ENCODE assay signal across 12 cellular contexts in the genomic region with DNA sequence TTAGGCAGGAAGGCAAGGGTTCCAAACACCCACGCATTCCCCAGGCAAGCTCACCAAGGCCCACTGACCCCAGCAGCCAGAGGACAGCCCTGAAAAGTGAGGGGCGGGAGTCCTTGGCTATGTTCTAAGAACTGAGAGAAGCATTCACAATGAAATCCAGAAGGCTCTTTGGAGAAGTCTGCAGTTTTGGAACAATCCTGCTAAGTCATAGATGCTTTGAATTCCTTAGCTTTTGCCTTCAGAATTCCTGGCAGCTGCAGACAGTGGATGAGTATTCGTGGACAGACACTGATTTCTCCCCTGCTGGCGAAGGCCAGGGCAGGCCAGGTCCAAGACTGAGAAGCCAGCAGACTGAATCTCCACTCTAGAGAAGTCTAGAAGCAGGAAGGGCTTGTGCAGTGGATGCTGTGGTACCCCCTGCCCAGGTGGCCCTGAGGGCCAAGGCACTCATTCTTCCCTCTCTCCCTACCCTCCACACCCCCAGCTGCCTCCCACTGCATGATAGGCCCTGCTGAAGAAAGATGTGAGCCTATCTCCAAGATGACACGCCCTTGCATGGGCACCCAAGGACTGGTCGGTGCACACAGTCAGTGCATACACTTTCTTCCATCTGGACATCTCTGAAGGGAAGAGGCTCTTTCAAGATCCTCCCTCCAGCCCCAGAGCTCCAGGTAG.
DNase-seq lines count a peak whose midpoint lies in the region; ATAC-seq and TF ChIP-seq lines count a peak whose summit lies in the region.
"Had no signal": no experiment of that assay in that cellular context is flagged by ENCODE, and none has a peak within 500 bp of the region (broad histone marks: within the 10 kb centered on the region; RNA-seq: fewer than 3 reads in every experiment).

No MANE protein-coding gene starts in this region.

- H3K27ac Mint-ChIP-seq in natural killer cell treated with Interleukin-12 subunit alpha and Interleukin-12 subunit beta and Interleukin-15 and Interleukin-18, amount 100 ng/mL, for 72 hours, result no peak overlapping the region
- no peak overlapping the region for H3K27ac Mint-ChIP-seq in natural killer cell

- TF ChIP-seq CTCF in natural killer cell (IDR thresholded peaks at IDR 0.05) (no peak), lower lobe of right lung (IDR thresholded peaks at IDR 0.05) (no peak), vagina (IDR thresholded peaks at IDR 0.05) (no peak)

- no peak for TF ChIP-seq POLR2A in vagina (IDR thresholded peaks at IDR 0.05)

- peak; percentile 5 for DNase-seq in natural killer cell treated with Interleukin-12 subunit alpha and Interleukin-12 subunit beta and Interleukin-15 and Interleukin-18, amount 100 ng/mL, for 72 hours (ENCODE audit: low spot score)
- no peak for DNase-seq in natural killer cell
- DNase-seq in epithelial cell of prostate (ENCODE audit: low read depth, low spot score), result no peak
- no peak for DNase-seq in lower lobe of right lung
- DNase-seq in vagina (ENCODE audit: extremely low spot score in 2 of 2), result peak in 1 of 2 donors; percentile 86
- DNase-seq in posterior cingulate gyrus, result no peak
- no peak for DNase-seq in NK-92 treated with Interleukin-12 subunit alpha and Interleukin-12 subunit beta, amount 100 ng/mL, for 24 hours (lab: John Stamatoyannopoulos, UW)
- DNase-seq in activated naive CD4-positive, alpha-beta T cell treated with Interleukin-2 at 50 U/mL for 16 hours, result no peak
- DNase-seq: hippocampal formation, MM.1S, upper lobe of left lung had no signal

- H3K36me3 ChIP-seq in lower lobe of right lung, result no peaks in the 10 kb centered on the region
- no peaks in the 10 kb centered on the region for H3K36me3 ChIP-seq in vagina
- H3K36me3 ChIP-seq: upper lobe of left lung had no signal

- no peaks in the 10 kb centered on the region for H3K9me3 Mint-ChIP-seq in natural killer cell treated with Interleukin-12 subunit alpha and Interleukin-12 subunit beta and Interleukin-15 and Interleukin-18, amount 100 ng/mL, for 72 hours
- H3K9me3 Mint-ChIP-seq in natural killer cell, result no peaks in the 10 kb centered on the region

- H3K9me3 ChIP-seq in lower lobe of right lung (no peaks in the 10 kb centered on the region), vagina (no peaks in the 10 kb centered on the region)
- H3K9me3 ChIP-seq: upper lobe of left lung had no signal

- H3K4me3 Mint-ChIP-seq in natural killer cell treated with Interleukin-12 subunit alpha and Interleukin-12 subunit beta and Interleukin-15 and Interleukin-18, amount 100 ng/mL, for 72 hours, result no peak overlapping the region
- no peak overlapping the region for H3K4me3 Mint-ChIP-seq in natural killer cell

- no peaks in the 10 kb centered on the region for H3K4me1 Mint-ChIP-seq in natural killer cell treated with Interleukin-12 subunit alpha and Interleukin-12 subunit beta and Interleukin-15 and Interleukin-18, amount 100 ng/mL, for 72 hours (ENCODE audit: low read depth in 2 of 2)
- no peaks in the 10 kb centered on the region for H3K4me1 Mint-ChIP-seq in natural killer cell

- peaks cover 9 to 29% of the 10 kb centered on the region in 2 donors for H3K27me3 Mint-ChIP-seq in natural killer cell treated with Interleukin-12 subunit alpha and Interleukin-12 subunit beta and Interleukin-15 and Interleukin-18, amount 100 ng/mL, for 72 hours
- H3K27me3 Mint-ChIP-seq in natural killer cell (ENCODE audit: low read depth in 2 of 2), result peaks cover 20 to 21% of the 10 kb centered on the region in 2 donors

- H3K27ac ChIP-seq in epithelial cell of prostate (peak overlapping the region; percentile 73), lower lobe of right lung (no peak overlapping the region), vagina (peak overlapping the region; percentile 64)
- H3K27ac ChIP-seq: 22Rv1 had no signal

- H3K36me3 Mint-ChIP-seq in natural killer cell treated with Interleukin-12 subunit alpha and Interleukin-12 subunit beta and Interleukin-15 and Interleukin-18, amount 100 ng/mL, for 72 hours, result no peaks in the 10 kb centered on the region
- H3K36me3 Mint-ChIP-seq in natural killer cell, result no peaks in the 10 kb centered on the region

- intact Hi-C loops in natural killer cell (cut with micrococcal nuclease) (no loop called here), lower lobe of right lung (cut with DNase I) (no loop called here), vagina (cut with DNase I) (no loop called here), posterior cingulate gyrus (cut with DNase I) (no loop called here)

- ATAC-seq in natural killer cell treated with Interleukin-12 subunit alpha and Interleukin-12 subunit beta and Interleukin-15 and Interleukin-18, amount 100 ng/mL, for 72 hours, result no peak
- ATAC-seq in natural killer cell (no peak), lower lobe of right lung (peak; percentile 24 to 26)

- H3K4me1 ChIP-seq in lower lobe of right lung, result peaks cover 15% of the 10 kb centered on the region
- H3K4me1 ChIP-seq in vagina, result peaks cover 39% of the 10 kb centered on the region

- H3K27me3 ChIP-seq in lower lobe of right lung (ENCODE audit: low read depth) (no peaks in the 10 kb centered on the region), vagina (no peaks in the 10 kb centered on the region)
- H3K27me3 ChIP-seq: upper lobe of left lung had no signal

- H3K4me3 ChIP-seq in lower lobe of right lung (no peak overlapping the region), vagina (no peak overlapping the region)
- H3K4me3 ChIP-seq: upper lobe of left lung had no signal

Comparison
In these comparisons a context has a peak if more than half of its experiments do, and no peak if none do; other contexts are left out.
1. ATAC-seq: peak in lower lobe of right lung (2 of 2); none in natural killer cell treated with Interleukin-12 subunit alpha and Interleukin-12 subunit beta and Interleukin-15 and Interleukin-18, amount 100 ng/mL, for 72 hours (0 of 2) and natural killer cell (0 of 3).